Comparison of ENCODE assay signal across 13 cellular contexts in genomic region chr9:68318209-68318608, GRCh38. TPM values are rescaled to one million over a fixed set of nuclear protein-coding genes. Genes with fewer than 3 reads are reported as not detected.
"Had no signal": no experiment of that assay in that cellular context is flagged by ENCODE, and none has a peak within 500 bp of the region (broad histone marks: within the 10 kb centered on the region; RNA-seq: fewer than 3 reads in every experiment).

No MANE protein-coding gene starts in this region.

RNA-seq across cellular contexts. Expression of gene FOXD4L3, which starts 15.5 kb away (rescaled TPM):
- total RNA-seq: cerebellum, heart right ventricle, kidney epithelial cell, left lung, lower leg skin, lung microvascular endothelial cell, osteocyte, prostate gland, right atrium auricular region, stomach, subcutaneous adipose tissue, testis, uterus had no signal
- polyA plus RNA-seq: heart right ventricle, stomach had no signal

RNA-seq across cellular contexts. Expression of gene PGM5, which starts 38.2 kb away (rescaled TPM):
- total RNA-seq: osteocyte had no signal
